In the genomic region with DNA sequence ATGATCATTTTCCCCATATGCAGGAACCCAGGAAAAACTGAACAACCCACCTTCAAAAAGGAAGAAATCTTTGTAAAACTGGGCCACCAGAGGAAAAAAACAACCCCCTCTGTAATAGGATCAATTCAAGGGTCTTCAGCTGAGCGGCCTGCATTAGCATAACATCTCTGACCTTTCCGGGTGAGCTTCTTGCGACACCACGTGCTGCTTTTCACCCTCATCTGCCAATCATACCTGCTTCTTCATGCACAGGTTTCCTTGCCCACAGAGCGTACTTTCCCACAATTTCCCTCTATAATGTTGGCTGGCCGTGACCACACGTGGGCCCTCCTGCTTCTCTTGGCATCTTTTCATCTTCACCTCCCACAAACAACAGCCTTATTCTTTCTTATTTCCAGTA, we compare ENCODE assay signal across 34 cellular contexts.
"Had no signal": no experiment of that assay in that cellular context is flagged by ENCODE, and none has a peak within 500 bp of the region (broad histone marks: within the 10 kb centered on the region; RNA-seq: fewer than 3 reads in every experiment).

No MANE protein-coding gene starts in this region.

- H3K9me3 ChIP-seq: colonic mucosa had no signal

- H3K36me3 ChIP-seq: cardiac muscle cell, colonic mucosa, esophagus squamous epithelium, gastroesophageal sphincter, heart right ventricle, WERI-Rb-1 had no signal

- FAIRE-seq: astrocyte, endometrium, endothelial cell of umbilical vein had no signal

- H3K4me1 Mint-ChIP-seq: activated CD4-positive, alpha-beta T cell treated with anti-CD3 and anti-CD28 coated beads for 36 hours; activated CD4-positive, alpha-beta T cell treated with anti-CD3 and anti-CD28 coated beads, Interleukin-2, amount 10 ng/mL, durations not matched to agents 24 days and 14 days; activated CD8-positive, alpha-beta memory T cell treated with anti-CD3 and anti-CD28 coated beads, Interleukin-2, amount 10 ng/mL, durations not matched to agents 7 days and 5 days had no signal

- ATAC-seq: activated CD4-positive, alpha-beta T cell treated with anti-CD3 and anti-CD28 coated beads for 36 hours; activated CD8-positive, alpha-beta memory T cell treated with anti-CD3 and anti-CD28 coated beads, Interleukin-2, amount 10 ng/mL, durations not matched to agents 7 days and 5 days; activated CD8-positive, alpha-beta T cell treated with anti-CD3 and anti-CD28 coated beads, Interleukin-2, amount 10 ng/mL, durations not matched to agents 7 days and 5 days; activated T-helper 17 cell treated with anti-CD3 and anti-CD28 coated beads, Interleukin-2, amount 50 U/mL, for 72 hours; body of pancreas; gastroesophageal sphincter; heart right ventricle had no signal

- H3K4me3 ChIP-seq: body of pancreas, cardiac muscle cell, colonic mucosa, esophagus squamous epithelium, gastroesophageal sphincter, heart right ventricle had no signal

- DNase-seq: activated CD4-positive, alpha-beta memory T cell treated with anti-CD3 and anti-CD28 coated beads for 36 hours; activated CD4-positive, alpha-beta T cell treated with anti-CD3 and anti-CD28 coated beads for 36 hours; activated CD4-positive, alpha-beta T cell treated with anti-CD3 and anti-CD28 coated beads, Interleukin-2, amount 10 ng/mL, durations not matched to agents 24 days and 14 days; activated CD4-positive, CD25-positive, alpha-beta regulatory T cell; activated CD4-positive, CD25-positive, alpha-beta regulatory T cell treated with anti-CD3 and anti-CD28 coated beads, Interleukin-2, amount 50 U/mL, for 72 hours; activated CD8-positive, alpha-beta memory T cell treated with anti-CD3 and anti-CD28 coated beads, Interleukin-2, amount 10 ng/mL, durations not matched to agents 7 days and 5 days; activated CD8-positive, alpha-beta memory T cell treated with anti-CD3 and anti-CD28 coated beads, Interleukin-2, amount 50 U/mL, for 4 hours; activated CD8-positive, alpha-beta T cell treated with anti-CD3 and anti-CD28 coated beads, Interleukin-2, amount 10 ng/mL, durations not matched to agents 7 days and 5 days; activated effector memory CD4-positive, alpha-beta T cell treated with Interleukin-2 at 50 U/mL for 16 hours; activated gamma-delta T cell treated with Interleukin-2 at 50 U/mL for 16 hours; activated naive CD4-positive, alpha-beta T cell treated with anti-CD3 and anti-CD28 coated beads, Interleukin-2, amount 50 U/mL, for 16 hours; activated naive CD4-positive, alpha-beta T cell treated with Interleukin-2 at 50 U/mL for 16 hours; activated T-cell treated with anti-CD3 and anti-CD28 coated beads, Interleukin-2, amount 50 U/mL, for 1 hour; amniotic stem cell; anterior cingulate cortex; body of pancreas; central memory CD4-positive, alpha-beta T cell; cerebellar nuclear complex; colonic mucosa; effector CD8-positive, alpha-beta T cell; esophagus squamous epithelium; foreskin melanocyte; heart right ventricle; T1000; WERI-Rb-1 had no signal

- H3K27ac ChIP-seq: body of pancreas, cardiac muscle cell, colonic mucosa, epithelial cell of prostate, esophagus squamous epithelium, gastroesophageal sphincter, heart right ventricle, WERI-Rb-1 had no signal

- H3K4me3 Mint-ChIP-seq: activated CD4-positive, alpha-beta memory T cell treated with anti-CD3 and anti-CD28 coated beads for 36 hours; activated CD4-positive, alpha-beta T cell treated with anti-CD3 and anti-CD28 coated beads for 36 hours; activated CD4-positive, alpha-beta T cell treated with anti-CD3 and anti-CD28 coated beads, Interleukin-2, amount 10 ng/mL, durations not matched to agents 24 days and 14 days; activated CD8-positive, alpha-beta memory T cell treated with anti-CD3 and anti-CD28 coated beads, Interleukin-2, amount 10 ng/mL, durations not matched to agents 7 days and 5 days; activated CD8-positive, alpha-beta T cell treated with anti-CD3 and anti-CD28 coated beads, Interleukin-2, amount 10 ng/mL, durations not matched to agents 7 days and 5 days; activated naive CD8-positive, alpha-beta T cell; activated T-helper 17 cell treated with anti-CD3 and anti-CD28 coated beads, Interleukin-2, amount 50 U/mL, for 72 hours; T-helper 1 cell treated with Interleukin-12 subunit alpha and Interleukin-12 subunit beta and Interleukin-4 antibody, amounts not matched to agents 30 μg/mL and 1 μg/mL, for 36 hours had no signal

- H3K9me3 Mint-ChIP-seq: activated CD4-positive, alpha-beta T cell treated with anti-CD3 and anti-CD28 coated beads, Interleukin-2, amount 10 ng/mL, durations not matched to agents 24 days and 14 days; T-helper 1 cell treated with Interleukin-12 subunit alpha and Interleukin-12 subunit beta and Interleukin-4 antibody, amounts not matched to agents 30 μg/mL and 1 μg/mL, for 36 hours had no signal

- H3K27ac Mint-ChIP-seq: activated CD4-positive, alpha-beta memory T cell treated with anti-CD3 and anti-CD28 coated beads for 36 hours; activated CD4-positive, alpha-beta T cell treated with anti-CD3 and anti-CD28 coated beads for 36 hours; activated CD4-positive, alpha-beta T cell treated with anti-CD3 and anti-CD28 coated beads, Interleukin-2, amount 10 ng/mL, durations not matched to agents 24 days and 14 days; activated CD8-positive, alpha-beta memory T cell treated with anti-CD3 and anti-CD28 coated beads, Interleukin-2, amount 10 ng/mL, durations not matched to agents 7 days and 5 days; activated CD8-positive, alpha-beta T cell treated with anti-CD3 and anti-CD28 coated beads, Interleukin-2, amount 10 ng/mL, durations not matched to agents 7 days and 5 days; activated naive CD8-positive, alpha-beta T cell; activated T-helper 17 cell treated with anti-CD3 and anti-CD28 coated beads, Interleukin-2, amount 50 U/mL, for 72 hours; T-helper 1 cell treated with Interleukin-12 subunit alpha and Interleukin-12 subunit beta and Interleukin-4 antibody, amounts not matched to agents 30 μg/mL and 1 μg/mL, for 36 hours had no signal

- H3K4me1 ChIP-seq: body of pancreas, colonic mucosa, gastroesophageal sphincter, heart right ventricle had no signal

- H3K27me3 ChIP-seq: body of pancreas, colonic mucosa, esophagus squamous epithelium had no signal

- H3K36me3 Mint-ChIP-seq: activated CD4-positive, alpha-beta memory T cell treated with anti-CD3 and anti-CD28 coated beads for 36 hours; activated CD8-positive, alpha-beta memory T cell treated with anti-CD3 and anti-CD28 coated beads, Interleukin-2, amount 10 ng/mL, durations not matched to agents 7 days and 5 days; activated naive CD8-positive, alpha-beta T cell had no signal
